In the genomic region with DNA sequence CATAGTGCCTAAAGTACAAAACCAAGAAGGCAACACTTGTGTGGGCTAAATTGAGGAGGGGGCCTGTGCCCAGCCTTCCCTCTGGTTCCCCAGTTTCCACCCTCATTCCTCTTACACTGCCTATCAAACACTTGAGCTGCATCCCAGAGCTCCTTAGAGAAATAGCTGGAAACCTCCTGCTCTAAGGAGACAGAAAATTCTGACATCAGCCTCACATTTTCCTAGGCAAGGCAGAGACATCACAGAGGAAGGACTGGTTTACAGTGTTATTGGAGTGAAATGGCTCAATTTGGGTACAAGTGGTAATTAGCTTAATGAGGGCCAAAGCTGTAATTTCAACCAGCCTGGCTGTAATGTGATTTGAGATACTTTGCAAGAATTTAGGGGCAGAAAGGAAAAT, we compare ENCODE assay signal across 15 cellular contexts.
DNase-seq lines count a peak whose midpoint lies in the region; ATAC-seq, FAIRE-seq and TF ChIP-seq lines count a peak whose summit lies in the region.
"Had no signal": no experiment of that assay in that cellular context is flagged by ENCODE, and none has a peak within 500 bp of the region (broad histone marks: within the 10 kb centered on the region; RNA-seq: fewer than 3 reads in every experiment).

No MANE protein-coding gene starts in this region.

- H3K36me3 Mint-ChIP-seq in memory B cell (peaks cover 33% of the 10 kb centered on the region), chondrocyte (ENCODE audit: low read depth) (no peaks in the 10 kb centered on the region)

- TF ChIP-seq CTCF in chondrocyte (IDR thresholded peaks at IDR 0.05): no peak

- no peaks in the 10 kb centered on the region for H3K27me3 Mint-ChIP-seq in memory B cell
- peaks cover 6% of the 10 kb centered on the region for H3K27me3 Mint-ChIP-seq in chondrocyte (ENCODE audit: low read depth)
- H3K27me3 Mint-ChIP-seq: CD4-positive, alpha-beta memory T cell had no signal

- no peak for ATAC-seq in memory B cell (ENCODE audit: low read depth)

- no peak overlapping the region for H3K4me3 Mint-ChIP-seq in memory B cell
- H3K4me3 Mint-ChIP-seq in chondrocyte (ENCODE audit: unreplicated experiment): no peak overlapping the region
- H3K4me3 Mint-ChIP-seq: CD14-positive monocyte; CD4-positive, alpha-beta memory T cell had no signal

- DNase-seq in NCI-H1417 (lab: John Stamatoyannopoulos, UW) (peak in 2 of 3 experiments; percentile 15 to 66), NCI-H1417 treated with DMSO at 0.1 percent for 48 hours (lab: John Stamatoyannopoulos, UW) (no peak), COR-L47 (lab: John Stamatoyannopoulos, UW) (peak; percentile 15), GM12892 (ENCODE audit: insufficient read length) (no peak), memory B cell (ENCODE audit: low spot score in 2 of 2) (no peak), HCEC 1CT (no peak), chondrocyte (ENCODE audit: low spot score) (no peak), DMS 273 treated with DMSO at 0.1 percent for 48 hours (lab: John Stamatoyannopoulos, UW) (no peak)
- DNase-seq: 8988T; Calu3; CD4-positive, alpha-beta memory T cell; GDM1; GOT3; H7 had no signal

- no peak for TF ChIP-seq POLR2A in GM12892 (IDR thresholded peaks at IDR 0.05; ENCODE audit: low read depth, low read length)

- no peaks in the 10 kb centered on the region for H3K4me1 Mint-ChIP-seq in memory B cell
- H3K4me1 Mint-ChIP-seq in chondrocyte (ENCODE audit: low read depth): no peaks in the 10 kb centered on the region
- H3K4me1 Mint-ChIP-seq: CD14-positive monocyte had no signal

- FAIRE-seq in GM12892 (lab: Jason Lieb, UNC): peak; percentile 17

- H3K9me3 Mint-ChIP-seq in memory B cell: no peaks in the 10 kb centered on the region
- peaks cover 5% of the 10 kb centered on the region for H3K9me3 Mint-ChIP-seq in chondrocyte (ENCODE audit: low read depth)

- H3K27ac Mint-ChIP-seq in memory B cell (peak overlapping the region; percentile 55), chondrocyte (ENCODE audit: unreplicated experiment) (no peak overlapping the region)
- H3K27ac Mint-ChIP-seq: CD14-positive monocyte had no signal

Comparison
In these comparisons a context has a peak if more than half of its experiments do, and no peak if none do; other contexts are left out.
1. DNase-seq: peak in NCI-H1417 (2 of 3) and COR-L47 (single experiment); none in NCI-H1417 treated with DMSO at 0.1 percent for 48 hours (single experiment), GM12892 (single experiment), memory B cell (0 of 2), HCEC 1CT (single experiment), chondrocyte (single experiment) and DMS 273 treated with DMSO at 0.1 percent for 48 hours (single experiment).